ENCODE assay signal across 8 cellular contexts in genomic region chr15:63970723-63971426, GRCh38.
A peak's percentile ranks its signal among the peaks of the same experiment; 100 is the strongest.
DNase-seq lines count a peak whose midpoint lies in the region; ATAC-seq, FAIRE-seq and TF ChIP-seq lines count a peak whose summit lies in the region.

No MANE protein-coding gene starts in this region.

- peak overlapping the region; percentile 96 for H3K27ac Mint-ChIP-seq in CD8-positive, alpha-beta T cell

- no peaks in the 10 kb centered on the region for H3K27me3 Mint-ChIP-seq in CD8-positive, alpha-beta T cell (ENCODE audit: low read depth)

- no peak for TF ChIP-seq CTCF in CD8-positive, alpha-beta T cell (IDR thresholded peaks at IDR 0.05)
- TF ChIP-seq CTCF in coronary artery (IDR thresholded peaks at IDR 0.05): no peak
- no peak for TF ChIP-seq CTCF in vagina (IDR thresholded peaks at IDR 0.05)
- TF ChIP-seq CTCF in tibial artery (IDR thresholded peaks at IDR 0.05): no peak
- no peak for TF ChIP-seq CTCF in kidney (IDR thresholded peaks at IDR 0.05; ENCODE audit: borderline replicate concordance, extremely low read depth, insufficient read depth)

- ATAC-seq in CD8-positive, alpha-beta T cell: peak; percentile 46
- ATAC-seq in GM19395 (IDR thresholded peaks at IDR 0.05; ENCODE audit: unreplicated experiment) (peak; percentile 97), HG03342 (IDR thresholded peaks at IDR 0.05; ENCODE audit: unreplicated experiment) (peak; percentile 82)

- H3K9ac ChIP-seq in kidney (ENCODE audit: low read length in 2 of 2): no peak overlapping the region

- H3K4me1 ChIP-seq in CD8-positive, alpha-beta T cell (ENCODE audit: insufficient read depth, low read length): peaks cover 35% of the 10 kb centered on the region
- H3K4me1 ChIP-seq in vagina (peaks cover 27% of the 10 kb centered on the region), tibial artery (peaks cover 0 to 18% (median 14%) of the 10 kb centered on the region in 4 donors), kidney (ENCODE audit: control insufficient read depth in 1 of 2, insufficient read depth in 1 of 2, low read depth in 1 of 2, low read length in 2 of 2) (peaks cover 0 to 9% of the 10 kb centered on the region in 2 donors)

- TF ChIP-seq POLR2A in vagina (IDR thresholded peaks at IDR 0.05): no peak

- no peak for DNase-seq in CD8-positive, alpha-beta T cell
- peak; percentile 43 for DNase-seq in coronary artery (ENCODE audit: low spot score)
- peak; percentile 22 to 83 for DNase-seq in vagina (ENCODE audit: extremely low spot score in 2 of 2)
- DNase-seq in tibial artery: no peak
- no peak for DNase-seq in COR-L47 (lab: John Stamatoyannopoulos, UW)
- DNase-seq in kidney: no peak

- H3K9me3 Mint-ChIP-seq in CD8-positive, alpha-beta T cell: no peaks in the 10 kb centered on the region

- H3K4me1 Mint-ChIP-seq in CD8-positive, alpha-beta T cell (ENCODE audit: low read depth): peaks cover 36% of the 10 kb centered on the region

- no peak overlapping the region for H3K4me3 ChIP-seq in CD8-positive, alpha-beta T cell (ENCODE audit: low read depth, low read length)
- H3K4me3 ChIP-seq in coronary artery (no peak overlapping the region), vagina (no peak overlapping the region), tibial artery (no peak overlapping the region), kidney (ENCODE audit: low read length in 2 of 2) (no peak overlapping the region)

- no peak for FAIRE-seq in kidney (lab: Jason Lieb, UNC)

- H3K36me3 ChIP-seq in CD8-positive, alpha-beta T cell (ENCODE audit: insufficient read depth, low read length): no peaks in the 10 kb centered on the region
- H3K36me3 ChIP-seq in vagina (no peaks in the 10 kb centered on the region), tibial artery (no peaks in the 10 kb centered on the region), kidney (ENCODE audit: control insufficient read depth in 1 of 2, insufficient read depth in 2 of 2, low read length in 2 of 2) (no peaks in the 10 kb centered on the region)

- H3K27ac ChIP-seq in CD8-positive, alpha-beta T cell (ENCODE audit: low read depth, low read length): peak overlapping the region; percentile 26
- H3K27ac ChIP-seq in coronary artery (no peak overlapping the region), vagina (peak overlapping the region; percentile 34), tibial artery (no peak overlapping the region), kidney (ENCODE audit: low read depth in 2 of 2, low read length in 2 of 2) (no peak overlapping the region)

- intact Hi-C loops in CD8-positive, alpha-beta T cell (cut with DNase I, micrococcal nuclease): no loop called here
- intact Hi-C loops in vagina (cut with DNase I): no loop called here
- intact Hi-C loops in tibial artery (cut with DNase I; ENCODE audit: low total_unique reads): no loop called here
- intact Hi-C loops in kidney (cut with DNase I): no loop called here

- peak overlapping the region; percentile 58 for H3K4me3 Mint-ChIP-seq in CD8-positive, alpha-beta T cell

- POLR2A ChIA-PET in CD8-positive, alpha-beta T cell (lab: Charles Lee): interaction anchor here (0.7 to 1.7 kb wide), 5 partner anchors 18 to 111 kb away, joined by 3 to 5 read pairs (median 3); no protein-coding TSS in a partner anchor

- CTCF ChIA-PET in CD8-positive, alpha-beta T cell (lab: Charles Lee): interaction anchor here (0.6 to 1.5 kb wide), 8 partner anchors 10 to 908 kb away, joined by 3 to 6 read pairs (median 4); no protein-coding TSS in a partner anchor

- H3K36me3 Mint-ChIP-seq in CD8-positive, alpha-beta T cell: no peaks in the 10 kb centered on the region

- no peaks in the 10 kb centered on the region for H3K27me3 ChIP-seq in CD8-positive, alpha-beta T cell (ENCODE audit: insufficient read depth, low read length)
- H3K27me3 ChIP-seq in vagina (no peaks in the 10 kb centered on the region), tibial artery (no peaks in the 10 kb centered on the region)

- H3K9me3 ChIP-seq in CD8-positive, alpha-beta T cell (ENCODE audit: low read length): no peaks in the 10 kb centered on the region
- H3K9me3 ChIP-seq in vagina (no peaks in the 10 kb centered on the region), tibial artery (no peaks in the 10 kb centered on the region), kidney (ENCODE audit: control insufficient read depth in 1 of 2, low read length in 2 of 2) (no peaks in the 10 kb centered on the region)

Comparison
In these comparisons a context has a peak if more than half of its experiments do, and no peak if none do; other contexts are left out.
1. ATAC-seq: peak in every context shown above with its lines; median percentile 97 in GM19395; 82 in HG03342; 46 in CD8-positive, alpha-beta T cell.
2. DNase-seq: peak in coronary artery (single experiment) and vagina (2 of 2); none in CD8-positive, alpha-beta T cell (0 of 7), tibial artery (0 of 2), COR-L47 (single experiment) and kidney (single experiment).
3. H3K27ac ChIP-seq: peak in CD8-positive, alpha-beta T cell (single experiment) and vagina (single experiment); none in coronary artery (0 of 2), tibial artery (0 of 2) and kidney (0 of 2).